Comparison of ENCODE assay signal across 9 cellular contexts in genomic region chr6:39225946-39226437, GRCh38. TPM values are rescaled to one million over a fixed set of nuclear protein-coding genes. Genes with fewer than 3 reads are reported as not detected.
DNase-seq lines count a peak whose midpoint lies in the region; ATAC-seq and TF ChIP-seq lines count a peak whose summit lies in the region.
"Had no signal": no experiment of that assay in that cellular context is flagged by ENCODE, and none has a peak within 500 bp of the region (broad histone marks: within the 10 kb centered on the region; RNA-seq: fewer than 3 reads in every experiment).

No MANE protein-coding gene starts in this region.

- H3K27ac Mint-ChIP-seq in CD14-positive monocyte, result peak overlapping the region; percentile 20 to 83 (median 49)
- H3K27ac Mint-ChIP-seq in neural progenitor cell, result no peak overlapping the region

- H3K9me3 Mint-ChIP-seq in CD14-positive monocyte (peaks cover 0 to 5% (median 3%) of the 10 kb centered on the region in 7 donors), neural progenitor cell (peaks cover 2% of the 10 kb centered on the region)

- TF ChIP-seq CTCF in CD14-positive monocyte (IDR thresholded peaks at IDR 0.05) (no peak), neural progenitor cell (IDR thresholded peaks at IDR 0.05) (no peak)

- no peak overlapping the region for H3K27ac ChIP-seq in neural progenitor cell
- H3K27ac ChIP-seq: parathyroid adenoma had no signal

- peak; percentile 75 for DNase-seq in CD14-positive monocyte (ENCODE audit: low spot score)
- DNase-seq in NOMO-1 treated with DMSO at 0.1 percent for 48 hours (lab: John Stamatoyannopoulos, UW; ENCODE audit: unreplicated experiment), result peak; percentile 75
- peak; percentile 23 for DNase-seq in activated effector memory CD4-positive, alpha-beta T cell treated with Interleukin-2 at 50 U/mL for 16 hours
- no peak for DNase-seq in neural progenitor cell (ENCODE audit: low spot score)
- DNase-seq in COLO668 (lab: John Stamatoyannopoulos, UW; ENCODE audit: unreplicated experiment), result no peak
- DNase-seq in DMS114 treated with DMSO at 0.1 percent for 48 hours (lab: John Stamatoyannopoulos, UW; ENCODE audit: unreplicated experiment), result no peak
- no peak for DNase-seq in NCI-H526 treated with DMSO at 0.1 percent for 48 hours (lab: John Stamatoyannopoulos, UW)

- H3K36me3 ChIP-seq in neural progenitor cell, result no peaks in the 10 kb centered on the region

- H4K20me1 ChIP-seq in neural progenitor cell (ENCODE audit: low read depth), result peaks cover 11% of the 10 kb centered on the region

- peaks cover 12% of the 10 kb centered on the region for H3F3A ChIP-seq in neural progenitor cell (ENCODE audit: low read depth)

- H3K27me3 Mint-ChIP-seq in CD14-positive monocyte (ENCODE audit: low read depth in 3 of 3) (peaks cover 4 to 13% (median 13%) of the 10 kb centered on the region in 3 donors), neural progenitor cell (ENCODE audit: insufficient read depth, low read depth) (peaks cover 9% of the 10 kb centered on the region)

- H3K4me2 ChIP-seq in neural progenitor cell, result peak overlapping the region; percentile 35

- peaks cover 37% of the 10 kb centered on the region for H3K27me3 ChIP-seq in neural progenitor cell

- no peak overlapping the region for H2AFZ ChIP-seq in neural progenitor cell (replicated peaks)
- H2AFZ ChIP-seq: parathyroid adenoma had no signal

- H3K4me1 ChIP-seq in neural progenitor cell, result peaks cover 51% of the 10 kb centered on the region
- H3K4me1 ChIP-seq: parathyroid adenoma had no signal

- H3K4me1 Mint-ChIP-seq in CD14-positive monocyte (peaks cover 74% of the 10 kb centered on the region), neural progenitor cell (peaks cover 56% of the 10 kb centered on the region)

- H3K9me3 ChIP-seq in neural progenitor cell (ENCODE audit: low read depth), result no peaks in the 10 kb centered on the region

- peaks cover 35% of the 10 kb centered on the region for H3K79me2 ChIP-seq in neural progenitor cell (ENCODE audit: low read depth)
- H3K79me2 ChIP-seq: parathyroid adenoma had no signal

- no peak overlapping the region for H3K4me3 ChIP-seq in neural progenitor cell

- H3K4me3 Mint-ChIP-seq in CD14-positive monocyte (peak overlapping the region in 1 of 2 donors; percentile 73), neural progenitor cell (no peak overlapping the region)

- H3K9ac ChIP-seq in neural progenitor cell, result no peak overlapping the region
- H3K9ac ChIP-seq: parathyroid adenoma had no signal

- H3K36me3 Mint-ChIP-seq in CD14-positive monocyte (peaks cover 3 to 4% of the 10 kb centered on the region in 2 donors), neural progenitor cell (peaks cover 12% of the 10 kb centered on the region)

- intact Hi-C loops in CD14-positive monocyte (cut with micrococcal nuclease), result loop anchor here in 1 of 2 donors (10.0 kb wide), 1 partner anchor 79 kb away; no protein-coding TSS in a partner anchor

- ATAC-seq in GM19395 (IDR thresholded peaks at IDR 0.05; ENCODE audit: unreplicated experiment), result no peak

RNA-seq across cellular contexts. Expression of gene KCNK5, which starts 3.3 kb away (rescaled TPM):
- not detected for polyA plus RNA-seq in CD14-positive monocyte
- total RNA-seq in neural progenitor cell (ENCODE audit: low replicate concordance), result 5.7 and 7.3 TPM in 2 replicates

Comparison
In these comparisons a context has a peak if more than half of its experiments do, and no peak if none do; other contexts are left out.
1. DNase-seq: peak in CD14-positive monocyte (single experiment), NOMO-1 treated with DMSO at 0.1 percent for 48 hours (single experiment) and activated effector memory CD4-positive, alpha-beta T cell treated with Interleukin-2 at 50 U/mL for 16 hours (single experiment); none in neural progenitor cell (single experiment), COLO668 (single experiment), DMS114 treated with DMSO at 0.1 percent for 48 hours (single experiment) and NCI-H526 treated with DMSO at 0.1 percent for 48 hours (single experiment).